1 cellular context compared by ENCODE assay signal in genomic region chr19:50192463-50193211, GRCh38.
TF ChIP-seq lines count a peak whose summit lies in the region.

No MANE protein-coding gene starts in this region.

TF ChIP-seq in GM23338, 12 proteins besides CTCF, POLR2A, EP300 and RAD21 (continued from another document):
- TF ChIP-seq REST (IDR thresholded peaks at IDR 0.05; ENCODE audit: unreplicated experiment) (peak; percentile 71), STAT1 (IDR thresholded peaks at IDR 0.05; ENCODE audit: unreplicated experiment) (no peak), CREB1 (CRISPR knock-in tag; IDR thresholded peaks at IDR 0.05; ENCODE audit: low read depth) (no peak), ZNF114 (CRISPR knock-in tag; IDR thresholded peaks at IDR 0.05) (no peak), POLR2AphosphoS5 (IDR thresholded peaks at IDR 0.05; ENCODE audit: low read depth) (no peak), ZNF331 (CRISPR knock-in tag; IDR thresholded peaks at IDR 0.05; ENCODE audit: low read depth) (no peak), EZH2 (IDR thresholded peaks at IDR 0.05; ENCODE audit: low read depth, unreplicated experiment) (no peak)
